Comparison of ENCODE assay signal across 13 cellular contexts in the genomic region with DNA sequence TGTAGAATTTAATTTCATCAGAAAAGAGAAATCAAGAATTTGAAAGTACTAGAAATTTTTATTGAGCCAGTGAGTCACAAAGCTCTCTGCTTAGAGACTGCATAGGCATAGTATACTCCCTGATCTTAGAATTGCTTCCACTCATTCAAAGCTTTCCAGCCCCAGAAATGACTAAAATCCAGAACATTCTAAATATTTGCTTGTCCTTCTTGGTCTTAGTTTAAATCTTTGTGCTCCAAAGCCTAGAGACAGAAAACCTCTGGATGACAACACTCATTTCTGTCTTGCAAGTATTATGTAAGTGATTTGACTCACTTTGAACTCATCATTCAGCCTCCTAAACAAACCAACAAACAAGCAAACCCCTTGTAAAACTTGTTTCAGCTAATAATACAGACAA.
DNase-seq lines count a peak whose midpoint lies in the region; ATAC-seq lines count a peak whose summit lies in the region.
"Had no signal": no experiment of that assay in that cellular context is flagged by ENCODE, and none has a peak within 500 bp of the region (broad histone marks: within the 10 kb centered on the region; RNA-seq: fewer than 3 reads in every experiment).

No MANE protein-coding gene starts in this region.

- peak overlapping the region; percentile 25 to 76 (median 67) for H3K27ac Mint-ChIP-seq in CD8-positive, alpha-beta memory T cell
- H3K27ac Mint-ChIP-seq in IgD-negative memory B cell, result peak overlapping the region in 2 of 3 donors; percentile 44 to 46
- peak overlapping the region; percentile 24 to 90 (median 70) for H3K27ac Mint-ChIP-seq in naive thymus-derived CD8-positive, alpha-beta T cell

- peaks cover 73% of the 10 kb centered on the region for H3K36me3 ChIP-seq in CD8-positive, alpha-beta memory T cell (ENCODE audit: insufficient read depth, low read length)
- H3K36me3 ChIP-seq: uterus had no signal

- CTCF ChIA-PET in CD8-positive, alpha-beta memory T cell (lab: Charles Lee), result interaction anchor here (1.1 to 1.6 kb wide), 2 partner anchors 9 to 13 kb away, joined by 3 to 6 read pairs; no protein-coding TSS in a partner anchor

- H3K27ac ChIP-seq in CD8-positive, alpha-beta memory T cell (ENCODE audit: low read depth, low read length), result no peak overlapping the region
- H3K27ac ChIP-seq: uterus had no signal

- ATAC-seq in naive thymus-derived CD8-positive, alpha-beta T cell, result no peak

- no peaks in the 10 kb centered on the region for H3K27me3 ChIP-seq in CD8-positive, alpha-beta memory T cell (ENCODE audit: insufficient read depth, low read length, poor library complexity, severe bottlenecking)
- H3K27me3 ChIP-seq: uterus had no signal

- DNase-seq in CD8-positive, alpha-beta memory T cell, result no peak
- DNase-seq in amniotic epithelial cell (ENCODE audit: low read depth) (peak; percentile 73), HuH-7.5 (ENCODE audit: low spot score) (no peak), Kasumi-1 (lab: John Stamatoyannopoulos, UW) (no peak)
- DNase-seq in naive thymus-derived CD8-positive, alpha-beta T cell, result no peak
- no peak for DNase-seq in effector CD8-positive, alpha-beta T cell (lab: John Stamatoyannopoulos, UW)
- DNase-seq: activated gamma-delta T cell, DMS79 treated with DMSO at 0.1 percent for 48 hours, hippocampal formation, midbrain, NCI-H1930, uterus had no signal

- no peak overlapping the region for H3K4me3 Mint-ChIP-seq in CD8-positive, alpha-beta memory T cell
- no peak overlapping the region for H3K4me3 Mint-ChIP-seq in IgD-negative memory B cell
- H3K4me3 Mint-ChIP-seq in naive thymus-derived CD8-positive, alpha-beta T cell, result peak overlapping the region in 1 of 10 donors; percentile 18

- peaks cover 13% of the 10 kb centered on the region for H3K4me1 ChIP-seq in CD8-positive, alpha-beta memory T cell (ENCODE audit: insufficient read depth, low read length)
- H3K4me1 ChIP-seq: uterus had no signal

- POLR2A ChIA-PET in CD8-positive, alpha-beta memory T cell (lab: Charles Lee), result interaction anchor here (0.6 to 0.8 kb wide), 2 partner anchors 10 to 56 kb away, joined by 3 to 4 read pairs; no protein-coding TSS in a partner anchor
- POLR2A ChIA-PET in naive thymus-derived CD8-positive, alpha-beta T cell (lab: Charles Lee), result no interaction called here

- no peaks in the 10 kb centered on the region for H3K27me3 Mint-ChIP-seq in CD8-positive, alpha-beta memory T cell
- H3K27me3 Mint-ChIP-seq in IgD-negative memory B cell, result no peaks in the 10 kb centered on the region
- H3K27me3 Mint-ChIP-seq in naive thymus-derived CD8-positive, alpha-beta T cell, result no peaks in the 10 kb centered on the region

- no peaks in the 10 kb centered on the region for H3K9me3 Mint-ChIP-seq in CD8-positive, alpha-beta memory T cell
- no peaks in the 10 kb centered on the region for H3K9me3 Mint-ChIP-seq in IgD-negative memory B cell
- H3K9me3 Mint-ChIP-seq in naive thymus-derived CD8-positive, alpha-beta T cell, result no peaks in the 10 kb centered on the region

- H3K36me3 Mint-ChIP-seq in CD8-positive, alpha-beta memory T cell, result peaks cover 18 to 93% (median 43%) of the 10 kb centered on the region in 3 donors
- peaks cover 7% of the 10 kb centered on the region for H3K36me3 Mint-ChIP-seq in IgD-negative memory B cell
- peaks cover 22 to 94% (median 59%) of the 10 kb centered on the region in 3 donors for H3K36me3 Mint-ChIP-seq in naive thymus-derived CD8-positive, alpha-beta T cell

- no peaks in the 10 kb centered on the region for H3K9me3 ChIP-seq in CD8-positive, alpha-beta memory T cell (ENCODE audit: low read length)
- H3K9me3 ChIP-seq: uterus had no signal

- H3K4me3 ChIP-seq in CD8-positive, alpha-beta memory T cell (ENCODE audit: low read length), result no peak overlapping the region
- H3K4me3 ChIP-seq: uterus had no signal

- H3K4me1 Mint-ChIP-seq in CD8-positive, alpha-beta memory T cell, result peaks cover 54 to 91% (median 76%) of the 10 kb centered on the region in 3 donors
- H3K4me1 Mint-ChIP-seq in IgD-negative memory B cell, result peaks cover 0 to 5% (median 5%) of the 10 kb centered on the region in 3 donors
- H3K4me1 Mint-ChIP-seq in naive thymus-derived CD8-positive, alpha-beta T cell, result peaks cover 12 to 64% (median 38%) of the 10 kb centered on the region in 4 donors
